1 cellular context compared by ENCODE assay signal in genomic region chr3:149224736-149225594, GRCh38.
TF ChIP-seq lines count a peak whose summit lies in the region.

No MANE protein-coding gene starts in this region.

TF ChIP-seq in HepG2, 621 proteins besides CTCF, POLR2A, EP300 and RAD21 (continued from another document and continues in another):
- TF ChIP-seq ZBTB26 (CRISPR knock-in tag; IDR thresholded peaks at IDR 0.05; ENCODE audit: borderline replicate concordance) (0 out of 2 replicates have a peak, but pooled peaks have one; percentile 48), RNF219 (CRISPR knock-in tag; IDR thresholded peaks at IDR 0.05) (0 out of 2 replicates have a peak, but pooled peaks have one; percentile 51), NONO (IDR thresholded peaks at IDR 0.05) (no peak), NONO (CRISPR knock-in tag; conservative IDR thresholded peaks at IDR 0.05) (peak; percentile 92), PRMT3 (CRISPR knock-in tag; IDR thresholded peaks at IDR 0.05; ENCODE audit: borderline replicate concordance, low read depth) (no peak), MED13 (CRISPR knock-in tag; IDR thresholded peaks at IDR 0.05) (peak; percentile 90; the same call in 1 of the 2 replicates), ZNF3 (CRISPR knock-in tag; IDR thresholded peaks at IDR 0.05) (no peak), PATZ1 (CRISPR knock-in tag; IDR thresholded peaks at IDR 0.05) (peak; percentile 38; the same call in 1 of the 2 replicates), ATF7 (IDR thresholded peaks at IDR 0.05) (peak; percentile 38; the same call in 1 of the 2 replicates), ATF7 (CRISPR knock-in tag; IDR thresholded peaks at IDR 0.05) (no peak), NBN (conservative IDR thresholded peaks at IDR 0.05) (no peak), NR1H2 (CRISPR knock-in tag; IDR thresholded peaks at IDR 0.05; ENCODE audit: borderline replicate concordance, low read depth) (no peak; the same call in 1 of the 2 replicates), SPEN (CRISPR knock-in tag; IDR thresholded peaks at IDR 0.05; ENCODE audit: low read depth) (peak; percentile 63; the same call in 1 of the 2 replicates), ZNF367 (CRISPR knock-in tag; IDR thresholded peaks at IDR 0.05; ENCODE audit: borderline replicate concordance) (no peak), DRAP1 (CRISPR knock-in tag; IDR thresholded peaks at IDR 0.05) (peak; percentile 96), BCL6 (CRISPR knock-in tag; IDR thresholded peaks at IDR 0.05) (peak; percentile 92), ZNF773 (CRISPR knock-in tag; IDR thresholded peaks at IDR 0.05; ENCODE audit: borderline replicate concordance) (no peak), PHF21A (CRISPR knock-in tag; IDR thresholded peaks at IDR 0.05) (peak; percentile 97), CSRNP1 (CRISPR knock-in tag; IDR thresholded peaks at IDR 0.05) (peak; percentile 63; the same call in 1 of the 2 replicates), TOPORS (CRISPR knock-in tag; IDR thresholded peaks at IDR 0.05) (no peak; the same call in 1 of the 2 replicates), CBX5 (CRISPR knock-in tag; IDR thresholded peaks at IDR 0.05; ENCODE audit: borderline replicate concordance) (no peak; the same call in 1 of the 2 replicates), ZNF619 (CRISPR knock-in tag; IDR thresholded peaks at IDR 0.05) (no peak), KDM3A (CRISPR knock-in tag; IDR thresholded peaks at IDR 0.05; ENCODE audit: low read depth) (no peak), ZNF207 (IDR thresholded peaks at IDR 0.05; ENCODE audit: borderline replicate concordance) (no peak), PAX8 (CRISPR knock-in tag; IDR thresholded peaks at IDR 0.05; ENCODE audit: borderline replicate concordance) (no peak), ZNF512 (CRISPR knock-in tag; IDR thresholded peaks at IDR 0.05) (no peak), IRF2 (CRISPR knock-in tag; IDR thresholded peaks at IDR 0.05) (peak; percentile 96), ZFP41 (CRISPR knock-in tag; IDR thresholded peaks at IDR 0.05; ENCODE audit: borderline replicate concordance) (no peak), ZNF749 (CRISPR knock-in tag; IDR thresholded peaks at IDR 0.05; ENCODE audit: borderline replicate concordance) (no peak), ZNF646 (CRISPR knock-in tag; IDR thresholded peaks at IDR 0.05) (peak; percentile 61; the same call in 1 of the 2 replicates), ZNF792 (CRISPR knock-in tag; IDR thresholded peaks at IDR 0.05) (peak; percentile 92), CCAR2 (optimal IDR thresholded peaks at IDR 0.05; ENCODE audit: low read depth, low read length) (no peak), E2F1 (CRISPR knock-in tag; IDR thresholded peaks at IDR 0.05) (no peak), ZNF569 (CRISPR knock-in tag; IDR thresholded peaks at IDR 0.05; ENCODE audit: borderline replicate concordance) (no peak), NFIB (CRISPR knock-in tag; IDR thresholded peaks at IDR 0.05; ENCODE audit: borderline replicate concordance) (no peak), ZNF605 (CRISPR knock-in tag; IDR thresholded peaks at IDR 0.05) (peak; percentile 72; the same call in 1 of the 2 replicates), ZNF33B (CRISPR knock-in tag; IDR thresholded peaks at IDR 0.05) (no peak; the same call in 1 of the 2 replicates), E2F2 (CRISPR knock-in tag; IDR thresholded peaks at IDR 0.05; ENCODE audit: borderline replicate concordance) (no peak), ZNF143 (CRISPR knock-in tag; IDR thresholded peaks at IDR 0.05) (no peak), MXD4 (CRISPR knock-in tag; IDR thresholded peaks at IDR 0.05) (peak; percentile 88), IKZF4 (CRISPR knock-in tag; IDR thresholded peaks at IDR 0.05; ENCODE audit: borderline replicate concordance, low read depth, not compliant biosample characterization) (no peak), ZNF737 (CRISPR knock-in tag; IDR thresholded peaks at IDR 0.05; ENCODE audit: borderline replicate concordance) (no peak), REL (CRISPR knock-in tag; conservative IDR thresholded peaks at IDR 0.05) (no peak)
